In genomic region chr13:36146513-36147276, GRCh38 we compare ENCODE assay signal across 23 cellular contexts. TPM values are rescaled to one million over a fixed set of nuclear protein-coding genes. Genes with fewer than 3 reads are reported as not detected.
"Had no signal": no experiment of that assay in that cellular context is flagged by ENCODE, and none has a peak within 500 bp of the region (broad histone marks: within the 10 kb centered on the region; RNA-seq: fewer than 3 reads in every experiment).

No MANE protein-coding gene starts in this region.

- H2AFZ ChIP-seq: hepatocyte had no signal

- DNase-seq: activated CD4-positive, alpha-beta T cell treated with anti-CD3 and anti-CD28 coated beads for 36 hours; activated CD4-positive, CD25-positive, alpha-beta regulatory T cell; activated CD8-positive, alpha-beta memory T cell treated with anti-CD3 and anti-CD28 coated beads, Interleukin-2, amount 10 ng/mL, durations not matched to agents 7 days and 5 days; activated CD8-positive, alpha-beta T cell treated with anti-CD3 and anti-CD28 coated beads, Interleukin-2, amount 10 ng/mL, durations not matched to agents 7 days and 5 days; activated naive CD8-positive, alpha-beta T cell treated with anti-CD3 and anti-CD28 coated beads, Interleukin-2, amount 50 U/mL, for 24 hours; activated T-cell treated with anti-CD3 and anti-CD28 coated beads, Interleukin-2, amount 50 U/mL, for 48 hours; cerebellar nuclear complex; cortex of kidney; foreskin melanocyte; left colon; lower lobe of right lung; mesendoderm; mucosa of descending colon; posterior cingulate gyrus; right lobe of liver; stimulated activated CD4-positive, alpha-beta T cell treated with anti-CD3 and anti-CD28 coated beads, Interleukin-2, amount 100 ng/mL, for 48 hours; stimulated activated naive CD4-positive, alpha-beta T cell treated with Interleukin-2 at 50 U/mL for 16 hours; T-helper 1 cell had no signal

- H3K4me1 ChIP-seq: lower lobe of right lung, right lobe of liver, tibial nerve had no signal

- H3K9me3 ChIP-seq: lower lobe of right lung, mucosa of descending colon, right lobe of liver had no signal

- H3K4me3 ChIP-seq: hepatocyte, lower lobe of right lung, mucosa of descending colon, right lobe of liver, tibial nerve had no signal

- H3K27me3 ChIP-seq: hepatocyte, right lobe of liver, tibial nerve had no signal

- H3K79me2 ChIP-seq: hepatocyte had no signal

- H3K36me3 ChIP-seq: lower lobe of right lung, right lobe of liver, tibial nerve had no signal

- H3K27ac ChIP-seq: hepatocyte, lower lobe of right lung, right lobe of liver, tibial nerve had no signal

- ATAC-seq: activated CD4-positive, alpha-beta T cell treated with anti-CD3 and anti-CD28 coated beads for 36 hours; activated CD8-positive, alpha-beta memory T cell treated with anti-CD3 and anti-CD28 coated beads, Interleukin-2, amount 10 ng/mL, durations not matched to agents 7 days and 5 days; activated CD8-positive, alpha-beta T cell treated with anti-CD3 and anti-CD28 coated beads, Interleukin-2, amount 10 ng/mL, durations not matched to agents 7 days and 5 days; activated naive CD8-positive, alpha-beta T cell treated with anti-CD3 and anti-CD28 coated beads, Interleukin-2, amount 50 U/mL, for 24 hours; esophagus mucosa; left colon; lower lobe of right lung; mucosa of descending colon; natural killer cell treated with Interleukin-12 subunit alpha and Interleukin-12 subunit beta and Interleukin-15 and Interleukin-18, amount 100 ng/mL, for 72 hours; right lobe of liver had no signal

RNA-seq across cellular contexts. Expression of gene DCLK1, which starts 15.5 kb away (rescaled TPM):
- total RNA-seq: activated CD4-positive, alpha-beta T cell treated with anti-CD3 and anti-CD28 coated beads for 36 hours; activated CD8-positive, alpha-beta memory T cell treated with anti-CD3 and anti-CD28 coated beads, Interleukin-2, amount 10 ng/mL, durations not matched to agents 7 days and 5 days; activated CD8-positive, alpha-beta T cell treated with anti-CD3 and anti-CD28 coated beads, Interleukin-2, amount 10 ng/mL, durations not matched to agents 7 days and 5 days; activated T-helper 2 cell treated with anti-CD3 and anti-CD28 coated beads, Interferon-gamma antibody, Interleukin-2, Interleukin-4, amounts not matched to agents 10 μg/mL and 5 μg/mL and 100 μg/mL, durations not matched to agents 14 hours and 24 hours and 36 hours; natural killer cell treated with Interleukin-12 subunit alpha and Interleukin-12 subunit beta and Interleukin-15 and Interleukin-18, amount 100 ng/mL, for 72 hours had no signal
